Comparison of ENCODE assay signal across 25 cellular contexts in genomic region chr22:20156042-20156389, GRCh38. TPM values are rescaled to one million over a fixed set of nuclear protein-coding genes. Genes with fewer than 3 reads are reported as not detected.
"Had no signal": no experiment of that assay in that cellular context is flagged by ENCODE, and none has a peak within 500 bp of the region (broad histone marks: within the 10 kb centered on the region; RNA-seq: fewer than 3 reads in every experiment).

No MANE protein-coding gene starts in this region.

- H3K9me3 ChIP-seq: left ventricle myocardium inferior, mucosa of descending colon, ovary, right atrium auricular region, right lobe of liver, tibial nerve, uterus had no signal

- H2AFZ ChIP-seq: hepatocyte had no signal

- H3K4me3 Mint-ChIP-seq: natural killer cell treated with Interleukin-12 subunit alpha and Interleukin-12 subunit beta and Interleukin-15 and Interleukin-18, amount 100 ng/mL, for 72 hours; stimulated activated memory B cell treated with anti-CD40 and anti-IgM and Interleukin-4, amounts not matched to agents 10 μg/mL and 1 μg/mL and 100 μg/mL, for 72 hours; stimulated activated naive CD8-positive, alpha-beta T cell treated with anti-CD3 and anti-CD28 coated beads, Interleukin-15, amount 100 ng/mL, for 72 hours; type B pancreatic cell had no signal

- H3K27ac Mint-ChIP-seq: naive thymus-derived CD4-positive, alpha-beta T cell; natural killer cell treated with Interleukin-12 subunit alpha and Interleukin-12 subunit beta and Interleukin-15 and Interleukin-18, amount 100 ng/mL, for 72 hours; progenitor cell of endocrine pancreas; stimulated activated memory B cell treated with anti-CD40 and anti-IgM and Interleukin-4, amounts not matched to agents 10 μg/mL and 1 μg/mL and 100 μg/mL, for 72 hours; stimulated activated naive CD8-positive, alpha-beta T cell treated with anti-CD3 and anti-CD28 coated beads, Interleukin-15, amount 100 ng/mL, for 72 hours; type B pancreatic cell had no signal

- H3K4me2 ChIP-seq: hepatocyte, smooth muscle cell had no signal

- DNase-seq: islet precursor cell; mesendoderm; naive thymus-derived CD4-positive, alpha-beta T cell; ovary; right lobe of liver; stimulated activated CD4-positive, alpha-beta T cell treated with anti-CD3 and anti-CD28 coated beads, Interleukin-1b, Interleukin-23, amount 100 ng/mL, for 48 hours; stimulated activated CD4-positive, alpha-beta T cell treated with anti-CD3 and anti-CD28 coated beads, Interleukin-2, amount 100 ng/mL, for 48 hours; stimulated activated CD4-positive, alpha-beta T cell treated with anti-CD3 and anti-CD28 coated beads, Interleukin-4, amount 100 ng/mL, for 4 hours; stimulated activated CD8-positive, alpha-beta memory T cell treated with anti-CD3 and anti-CD28 coated beads, Interleukin-4, amount 100 ng/mL, for 48 hours; stimulated activated naive CD4-positive, alpha-beta T cell treated with Interleukin-2 at 50 U/mL for 16 hours; stimulated activated naive CD8-positive, alpha-beta T cell treated with anti-CD3 and anti-CD28 coated beads, Interleukin-15, amount 100 ng/mL, for 72 hours had no signal

- H3K36me3 ChIP-seq: left ventricle myocardium inferior, ovary, right atrium auricular region, right lobe of liver, tibial nerve, uterus had no signal

- H3K9me3 Mint-ChIP-seq: naive thymus-derived CD4-positive, alpha-beta T cell; natural killer cell treated with Interleukin-12 subunit alpha and Interleukin-12 subunit beta and Interleukin-15 and Interleukin-18, amount 100 ng/mL, for 72 hours; stimulated activated memory B cell treated with anti-CD40 and anti-IgM and Interleukin-4, amounts not matched to agents 10 μg/mL and 1 μg/mL and 100 μg/mL, for 72 hours; stimulated activated naive CD8-positive, alpha-beta T cell treated with anti-CD3 and anti-CD28 coated beads, Interleukin-15, amount 100 ng/mL, for 72 hours; type B pancreatic cell had no signal

- H3K79me2 ChIP-seq: hepatocyte had no signal

- H3K27me3 ChIP-seq: hepatocyte, ovary, right atrium auricular region, right lobe of liver, uterus had no signal

- H3K27me3 Mint-ChIP-seq: natural killer cell treated with Interleukin-12 subunit alpha and Interleukin-12 subunit beta and Interleukin-15 and Interleukin-18, amount 100 ng/mL, for 72 hours; type B pancreatic cell had no signal

- H3K36me3 Mint-ChIP-seq: naive thymus-derived CD4-positive, alpha-beta T cell; natural killer cell treated with Interleukin-12 subunit alpha and Interleukin-12 subunit beta and Interleukin-15 and Interleukin-18, amount 100 ng/mL, for 72 hours; stimulated activated memory B cell treated with anti-CD40 and anti-IgM and Interleukin-4, amounts not matched to agents 10 μg/mL and 1 μg/mL and 100 μg/mL, for 72 hours; type B pancreatic cell had no signal

- H3K27ac ChIP-seq: hepatocyte, left ventricle myocardium inferior, ovary, right atrium auricular region, right lobe of liver, tibial nerve, uterus had no signal

- H3K4me3 ChIP-seq: hepatocyte, lung, mucosa of descending colon, ovary, right atrium auricular region, right lobe of liver, smooth muscle cell, uterus had no signal

- H3K4me1 ChIP-seq: right atrium auricular region, right lobe of liver, uterus had no signal

RNA-seq across cellular contexts. Expression of gene CCDC188, which starts 5.2 kb away (rescaled TPM):
- total RNA-seq: hepatocyte; left ventricle myocardium inferior; naive thymus-derived CD4-positive, alpha-beta T cell; right lobe of liver; skeletal muscle tissue; smooth muscle cell had no signal
- polyA plus RNA-seq: hepatocyte; naive thymus-derived CD4-positive, alpha-beta T cell; neural cell; smooth muscle cell had no signal
